In the genomic region with DNA sequence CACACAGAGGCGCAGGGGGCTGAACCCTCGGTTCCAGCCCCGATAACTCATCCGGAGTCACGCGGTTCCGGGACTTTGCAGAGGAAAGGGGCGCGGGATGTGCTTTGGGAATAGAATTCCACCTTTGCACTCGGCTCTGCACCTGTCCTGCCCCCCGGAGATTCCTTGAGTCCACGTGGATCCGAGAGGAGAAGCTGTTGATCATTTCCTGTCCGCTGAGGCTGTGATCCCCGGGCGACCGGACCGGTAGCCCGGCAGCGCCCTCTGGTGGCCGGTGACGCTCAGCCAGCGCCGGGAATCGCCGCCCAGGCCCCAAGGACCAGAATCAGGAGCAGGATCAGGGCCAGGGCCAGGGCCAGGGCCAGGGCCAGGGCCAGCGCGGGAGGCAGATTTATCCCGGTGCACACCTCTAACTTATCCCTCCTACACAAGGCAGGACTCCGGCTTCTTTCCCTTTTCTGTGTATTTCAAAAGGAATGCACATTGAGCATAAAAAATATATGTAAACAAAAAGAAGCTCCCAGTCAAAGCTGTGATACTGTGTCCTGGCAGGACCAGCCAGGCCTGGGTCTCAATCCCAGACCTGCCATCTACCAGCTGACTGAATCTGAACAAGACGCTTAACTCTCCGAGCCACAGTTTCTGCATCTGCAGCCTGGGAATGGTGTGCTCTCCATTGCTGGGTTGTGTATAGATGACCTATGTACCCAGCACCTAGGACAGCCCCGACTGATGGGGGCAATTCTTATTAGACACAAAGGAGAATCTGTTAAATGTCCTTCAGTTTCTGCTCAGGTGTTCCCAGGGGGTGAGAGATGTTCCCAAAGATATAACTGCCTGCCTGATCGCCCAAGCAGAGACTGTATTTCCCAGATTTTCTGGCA, we compare ENCODE assay signal across 8 cellular contexts. TPM values are rescaled to one million over a fixed set of nuclear protein-coding genes. Genes with fewer than 3 reads are reported as not detected.
DNase-seq lines count a peak whose midpoint lies in the region; TF ChIP-seq lines count a peak whose summit lies in the region.

No MANE protein-coding gene starts in this region.

- in situ Hi-C loops in KBM-7 (cut with MboI; ENCODE audit: low pct_unique_long_range_greater_than_20kb, low sequenced_read_pairs), result loop anchor here (10.0 to 25.0 kb wide), 2 partner anchors 73 to 150 kb away; no protein-coding TSS in a partner anchor

- TF ChIP-seq CTCF in neutrophil (IDR thresholded peaks at IDR 0.05), result peak; percentile 83

- no peak overlapping the region for H3K27ac ChIP-seq in SJCRH30
- H3K27ac ChIP-seq in neutrophil, result no peak overlapping the region
- no peak overlapping the region for H3K27ac ChIP-seq in stomach smooth muscle (ENCODE audit: low read length)

- no peaks in the 10 kb centered on the region for H3K4me1 ChIP-seq in SJCRH30
- H3K4me1 ChIP-seq in neutrophil (ENCODE audit: control insufficient read depth in 1 of 2, insufficient read depth in 1 of 2, low read depth in 1 of 2, low read length in 1 of 2), result peaks cover 3 to 7% of the 10 kb centered on the region in 2 experiments
- H3K4me1 ChIP-seq in stomach smooth muscle (ENCODE audit: control insufficient read depth, insufficient read depth, low read length), result peaks cover 4% of the 10 kb centered on the region

- DNase-seq in NCI-H524 (lab: John Stamatoyannopoulos, UW), result peak; percentile 21 to 71
- DNase-seq in NCI-H524 treated with DMSO at 0.1 percent for 48 hours (lab: John Stamatoyannopoulos, UW), result no peak
- peak; percentile 85 for DNase-seq in KBM-7
- peak; percentile 68 to 86 for DNase-seq in SJCRH30
- peak; percentile 72 for DNase-seq in activated gamma-delta T cell treated with anti-CD3 and anti-CD28 coated beads, Interleukin-2, amount 50 U/mL, for 16 hours (ENCODE audit: low read depth)
- DNase-seq in globus pallidus (ENCODE audit: low spot score), result peak; percentile 62

- H3K9me3 ChIP-seq in SJCRH30 (replicated peaks) (no peaks in the 10 kb centered on the region), neutrophil (no peaks in the 10 kb centered on the region), stomach smooth muscle (ENCODE audit: control insufficient read depth in 2 of 2, low read length in 2 of 2) (no peaks in the 10 kb centered on the region)

- H3K27me3 ChIP-seq in SJCRH30, result peaks cover 11% of the 10 kb centered on the region; the same call in 1 of the 2 replicates
- peaks cover 66% of the 10 kb centered on the region for H3K27me3 ChIP-seq in neutrophil
- H3K27me3 ChIP-seq in stomach smooth muscle (ENCODE audit: control insufficient read depth in 1 of 2, insufficient read depth in 2 of 2, low read length in 2 of 2), result peaks cover 4 to 14% of the 10 kb centered on the region in 2 donors

- peak overlapping the region; percentile 35 for H3K4me3 ChIP-seq in SJCRH30
- peak overlapping the region; percentile 7 to 14 for H3K4me3 ChIP-seq in neutrophil (ENCODE audit: low read depth in 1 of 2, low read length in 1 of 2)
- peak overlapping the region; percentile 45 to 72 for H3K4me3 ChIP-seq in stomach smooth muscle (ENCODE audit: low read length in 2 of 2)

- H3K36me3 ChIP-seq in SJCRH30 (no peaks in the 10 kb centered on the region), neutrophil (no peaks in the 10 kb centered on the region), stomach smooth muscle (ENCODE audit: control insufficient read depth in 2 of 2, insufficient read depth in 2 of 2, low read length in 2 of 2) (no peaks in the 10 kb centered on the region)

- H3K9ac ChIP-seq in stomach smooth muscle (ENCODE audit: low read length in 2 of 2), result peak overlapping the region in 1 of 2 donors; percentile 8

RNA-seq across cellular contexts. Expression of gene SPATA3, which starts 8.5 kb away (rescaled TPM):
- total RNA-seq in SJCRH30 (2014; rRNA removed; shearing (Covaris generic)), result not detected in 2 replicates

RNA-seq across cellular contexts. Expression of gene C2orf72, which starts 49.9 kb away (rescaled TPM):
- total RNA-seq in SJCRH30 (2014; rRNA removed; shearing (Covaris generic)), result not detected in 2 replicates
